ENCODE assay signal across 2 cellular contexts in genomic region chr20:48186915-48187314, GRCh38.
TF ChIP-seq lines count a peak whose summit lies in the region.

No MANE protein-coding gene starts in this region.

TF ChIP-seq in H1, 55 proteins besides CTCF, POLR2A, EP300 and RAD21 (continued from another document):
- TF ChIP-seq TAF7 (optimal IDR thresholded peaks at IDR 0.05; ENCODE audit: borderline replicate concordance, low read depth, low read length) (no peak), CEBPB (IDR thresholded peaks at IDR 0.05; ENCODE audit: low read depth, low read length) (peak; percentile 41; the same call in 1 of the 2 replicates), RFX5 (IDR thresholded peaks at IDR 0.05; ENCODE audit: borderline replicate concordance, low read depth, low read length) (no peak), CHD7 (IDR thresholded peaks at IDR 0.05; ENCODE audit: insufficient replicate concordance, low read length) (no peak)

TF ChIP-seq in HEK293T, 16 proteins besides CTCF, POLR2A, EP300 and RAD21 (continued from another document):
- TF ChIP-seq PKNOX1 (IDR thresholded peaks at IDR 0.05) = no peak
- TF ChIP-seq ELF4 (IDR thresholded peaks at IDR 0.05) = no peak
- no peak for TF ChIP-seq FOXA1 (IDR thresholded peaks at IDR 0.05)
TF ChIP-seq in HEK293T: peak in this region for 0.
